ENCODE assay signal across 8 cellular contexts in the genomic region with DNA sequence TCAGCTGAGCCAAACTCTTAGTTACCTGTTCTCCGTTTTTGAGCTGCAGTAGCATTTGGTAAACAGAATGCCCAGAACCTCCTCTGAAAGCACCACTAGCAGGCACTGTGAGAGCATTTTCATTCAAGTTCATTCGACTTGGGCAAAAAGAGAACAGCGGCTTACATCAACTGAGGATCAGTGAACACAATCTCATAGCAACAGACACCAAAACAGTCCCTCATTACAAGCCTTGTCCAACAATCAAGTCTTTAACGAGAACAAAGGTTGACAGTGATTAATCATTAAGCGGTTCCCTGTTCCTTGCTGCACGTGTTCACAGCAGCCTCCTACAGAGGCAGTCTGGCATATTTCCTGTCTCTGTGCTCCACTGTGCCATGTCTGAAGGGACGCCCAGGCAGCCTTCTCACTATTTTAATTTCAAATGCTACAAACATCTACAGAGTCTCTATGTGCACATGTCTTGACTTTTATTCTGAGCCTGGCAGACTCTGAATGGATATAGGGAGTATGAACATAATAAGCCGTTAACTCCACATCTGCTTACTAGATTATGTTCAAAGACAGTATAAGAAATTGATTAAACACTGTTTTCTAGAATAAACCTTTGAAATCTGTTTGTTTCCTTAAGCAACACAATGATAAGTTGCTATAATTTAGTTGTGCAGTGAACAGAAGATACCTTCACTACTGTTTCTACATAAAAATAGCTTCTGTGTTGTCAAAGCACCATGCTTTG.
DNase-seq lines count a peak whose midpoint lies in the region; ATAC-seq and TF ChIP-seq lines count a peak whose summit lies in the region.

No MANE protein-coding gene starts in this region.

- H3K9ac ChIP-seq in HUES6 (ENCODE audit: low read length): peak overlapping the region; percentile 53

- DNase-seq in EH (ENCODE audit: low read depth) (peak; percentile 71), T-helper 22 cell (ENCODE audit: low read depth) (peak; percentile 55), breast epithelium (ENCODE audit: low spot score in 2 of 2) (peak in 1 of 2 donors; percentile 44), islet precursor cell (peak; percentile 93), NCI-H2029 (lab: John Stamatoyannopoulos, UW) (no peak)
- peak; percentile 59 for DNase-seq in stimulated activated CD4-positive, alpha-beta T cell treated with anti-CD3 and anti-CD28 coated beads, Interleukin-4, amount 100 ng/mL, for 24 hours

- H3K27ac ChIP-seq in HUES6 (ENCODE audit: low read depth, low read length): peak overlapping the region; percentile 78; the same call in 1 of the 2 replicates
- peak overlapping the region; percentile 80 to 87 for H3K27ac ChIP-seq in breast epithelium

- H3K9me3 ChIP-seq in HUES6 (ENCODE audit: control insufficient read depth, insufficient read depth, low read depth, low read length) (no peaks in the 10 kb centered on the region), breast epithelium (no peaks in the 10 kb centered on the region)

- H3K4me1 ChIP-seq in HUES6 (ENCODE audit: control insufficient read depth, insufficient read depth, low read length) (peaks cover 59% of the 10 kb centered on the region), breast epithelium (peaks cover 0 to 9% of the 10 kb centered on the region in 2 donors)

- no peaks in the 10 kb centered on the region for H3K36me3 ChIP-seq in HUES6 (ENCODE audit: control insufficient read depth, insufficient read depth, low read length)
- H3K36me3 ChIP-seq in breast epithelium: no peaks in the 10 kb centered on the region

- TF ChIP-seq POLR2A in breast epithelium (IDR thresholded peaks at IDR 0.05): no peak

- H3K27me3 ChIP-seq in HUES6 (ENCODE audit: control insufficient read depth, insufficient read depth, low read length) (no peaks in the 10 kb centered on the region), breast epithelium (no peaks in the 10 kb centered on the region)

- TF ChIP-seq CTCF in breast epithelium (IDR thresholded peaks at IDR 0.05): peak; percentile 35 to 65 (median 45)

- intact Hi-C loops in breast epithelium (cut with DNase I; ENCODE audit: low total_unique reads): no loop called here

- H3K4me3 ChIP-seq in HUES6 (ENCODE audit: low read depth, low read length): no peak overlapping the region
- peak overlapping the region in 1 of 3 donors; percentile 36 for H3K4me3 ChIP-seq in breast epithelium

- ATAC-seq in GM21447 (IDR thresholded peaks at IDR 0.05; ENCODE audit: unreplicated experiment): peak; percentile 90
